Comparison of ENCODE assay signal across 3 cellular contexts in the genomic region with DNA sequence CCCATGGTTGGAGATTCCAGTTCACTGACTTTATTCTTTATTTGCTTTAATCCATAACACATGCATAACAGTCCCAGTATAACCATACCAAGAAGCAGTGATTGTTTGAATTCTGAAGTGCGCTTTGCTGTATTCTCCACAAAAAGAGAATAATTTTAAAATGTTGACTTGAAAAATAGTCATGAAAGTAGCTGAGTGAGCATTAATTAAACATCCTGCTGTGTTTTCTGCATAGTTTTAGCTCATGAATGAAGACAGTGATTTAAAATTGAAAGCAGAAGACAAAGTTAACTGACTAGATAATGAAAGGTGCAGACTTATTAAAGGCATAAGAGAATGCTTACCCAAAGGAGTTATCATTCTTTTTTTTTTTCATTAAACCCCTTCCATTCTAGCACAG.
A peak's percentile ranks its signal among the peaks of the same experiment; 100 is the strongest.
TF ChIP-seq lines count a peak whose summit lies in the region.

No MANE protein-coding gene starts in this region.

TF ChIP-seq in HepG2, 621 proteins besides CTCF, POLR2A, EP300 and RAD21:
- TF ChIP-seq MAFF (IDR thresholded peaks at IDR 0.05; ENCODE audit: low read depth, low read length) (peak; percentile 25; the same call in 1 of the 2 replicates), RBFOX2 (IDR thresholded peaks at IDR 0.05; ENCODE audit: low read depth, low read length) (no peak), ZNF432 (CRISPR knock-in tag; IDR thresholded peaks at IDR 0.05; ENCODE audit: borderline replicate concordance) (no peak), ZNF460 (CRISPR knock-in tag; IDR thresholded peaks at IDR 0.05; ENCODE audit: borderline replicate concordance) (no peak), NCOR1 (IDR thresholded peaks at IDR 0.05; ENCODE audit: borderline replicate concordance, low read length) (no peak), SKI (IDR thresholded peaks at IDR 0.05; ENCODE audit: partially characterized antibody) (no peak), NR3C1 (CRISPR knock-in tag; IDR thresholded peaks at IDR 0.05) (no peak), ZNF317 (CRISPR knock-in tag; IDR thresholded peaks at IDR 0.05) (no peak), SMC3 (IDR thresholded peaks at IDR 0.05; ENCODE audit: low read length) (no peak), MAFK (conservative IDR thresholded peaks at IDR 0.05 in 1 of 2, IDR thresholded peaks at IDR 0.05 in 1 of 2; ENCODE audit: low read length in 2 of 2) (peak; percentile 23 to 62; a peak in 3 of 4 replicates), ZNF878 (CRISPR knock-in tag; IDR thresholded peaks at IDR 0.05) (no peak), ZSCAN25 (CRISPR knock-in tag; IDR thresholded peaks at IDR 0.05) (no peak)
- TF ChIP-seq, protein P1, sequence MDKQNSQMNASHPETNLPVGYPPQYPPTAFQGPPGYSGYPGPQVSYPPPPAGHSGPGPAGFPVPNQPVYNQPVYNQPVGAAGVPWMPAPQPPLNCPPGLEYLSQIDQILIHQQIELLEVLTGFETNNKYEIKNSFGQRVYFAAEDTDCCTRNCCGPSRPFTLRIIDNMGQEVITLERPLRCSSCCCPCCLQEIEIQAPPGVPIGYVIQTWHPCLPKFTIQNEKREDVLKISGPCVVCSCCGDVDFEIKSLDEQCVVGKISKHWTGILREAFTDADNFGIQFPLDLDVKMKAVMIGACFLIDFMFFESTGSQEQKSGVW (CRISPR knock-in tag; IDR thresholded peaks at IDR 0.05; ENCODE audit: borderline replicate concordance) = no peak
- TF ChIP-seq, protein P2, sequence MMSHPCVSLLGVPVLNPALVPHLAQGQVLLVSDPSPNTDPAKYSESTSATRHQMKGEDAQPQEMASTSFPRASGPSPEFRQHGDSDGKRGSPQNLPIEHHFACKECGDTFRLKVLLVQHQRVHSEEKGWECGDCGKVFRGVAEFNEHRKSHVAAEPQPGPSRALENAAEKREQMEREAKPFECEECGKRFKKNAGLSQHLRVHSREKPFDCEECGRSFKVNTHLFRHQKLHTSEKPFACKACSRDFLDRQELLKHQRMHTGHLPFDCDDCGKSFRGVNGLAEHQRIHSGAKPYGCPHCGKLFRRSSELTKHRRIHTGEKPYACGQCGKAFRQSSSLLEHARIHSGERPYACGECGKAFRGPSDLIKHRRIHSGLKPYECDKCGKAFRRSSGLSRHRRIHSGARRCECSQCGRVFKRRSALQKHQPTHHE (CRISPR knock-in tag; IDR thresholded peaks at IDR 0.05; ENCODE audit: borderline replicate concordance) = no peak
- TF ChIP-seq, protein P3, sequence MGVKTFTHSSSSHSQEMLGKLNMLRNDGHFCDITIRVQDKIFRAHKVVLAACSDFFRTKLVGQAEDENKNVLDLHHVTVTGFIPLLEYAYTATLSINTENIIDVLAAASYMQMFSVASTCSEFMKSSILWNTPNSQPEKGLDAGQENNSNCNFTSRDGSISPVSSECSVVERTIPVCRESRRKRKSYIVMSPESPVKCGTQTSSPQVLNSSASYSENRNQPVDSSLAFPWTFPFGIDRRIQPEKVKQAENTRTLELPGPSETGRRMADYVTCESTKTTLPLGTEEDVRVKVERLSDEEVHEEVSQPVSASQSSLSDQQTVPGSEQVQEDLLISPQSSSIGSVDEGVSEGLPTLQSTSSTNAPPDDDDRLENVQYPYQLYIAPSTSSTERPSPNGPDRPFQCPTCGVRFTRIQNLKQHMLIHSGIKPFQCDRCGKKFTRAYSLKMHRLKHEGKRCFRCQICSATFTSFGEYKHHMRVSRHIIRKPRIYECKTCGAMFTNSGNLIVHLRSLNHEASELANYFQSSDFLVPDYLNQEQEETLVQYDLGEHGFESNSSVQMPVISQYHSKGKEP (CRISPR knock-in tag; IDR thresholded peaks at IDR 0.05) = no peak
TF ChIP-seq in HepG2: peak in this region for 2.

TF ChIP-seq in A549, 52 proteins besides CTCF, POLR2A, EP300 and RAD21:
- TF ChIP-seq, protein P4, sequence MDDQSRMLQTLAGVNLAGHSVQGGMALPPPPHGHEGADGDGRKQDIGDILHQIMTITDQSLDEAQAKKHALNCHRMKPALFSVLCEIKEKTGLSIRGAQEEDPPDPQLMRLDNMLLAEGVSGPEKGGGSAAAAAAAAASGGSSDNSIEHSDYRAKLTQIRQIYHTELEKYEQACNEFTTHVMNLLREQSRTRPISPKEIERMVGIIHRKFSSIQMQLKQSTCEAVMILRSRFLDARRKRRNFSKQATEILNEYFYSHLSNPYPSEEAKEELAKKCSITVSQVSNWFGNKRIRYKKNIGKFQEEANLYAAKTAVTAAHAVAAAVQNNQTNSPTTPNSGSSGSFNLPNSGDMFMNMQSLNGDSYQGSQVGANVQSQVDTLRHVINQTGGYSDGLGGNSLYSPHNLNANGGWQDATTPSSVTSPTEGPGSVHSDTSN (IDR thresholded peaks at IDR 0.05) = no peak
- TF ChIP-seq, protein P5, sequence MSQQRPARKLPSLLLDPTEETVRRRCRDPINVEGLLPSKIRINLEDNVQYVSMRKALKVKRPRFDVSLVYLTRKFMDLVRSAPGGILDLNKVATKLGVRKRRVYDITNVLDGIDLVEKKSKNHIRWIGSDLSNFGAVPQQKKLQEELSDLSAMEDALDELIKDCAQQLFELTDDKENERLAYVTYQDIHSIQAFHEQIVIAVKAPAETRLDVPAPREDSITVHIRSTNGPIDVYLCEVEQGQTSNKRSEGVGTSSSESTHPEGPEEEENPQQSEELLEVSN (IDR thresholded peaks at IDR 0.05; ENCODE audit: borderline replicate concordance, low read depth) = no peak
- TF ChIP-seq SREBF2 (IDR thresholded peaks at IDR 0.05) (no peak), FOSL2 (IDR thresholded peaks at IDR 0.05) (no peak), FOSL2 (CRISPR knock-in tag; IDR thresholded peaks at IDR 0.05) (no peak), ZFP36 (IDR thresholded peaks at IDR 0.05; ENCODE audit: borderline replicate concordance, partially characterized antibody) (no peak), MAFK (IDR thresholded peaks at IDR 0.05; ENCODE audit: partially characterized antibody) (peak; percentile 67)
- TF ChIP-seq, protein P6, sequence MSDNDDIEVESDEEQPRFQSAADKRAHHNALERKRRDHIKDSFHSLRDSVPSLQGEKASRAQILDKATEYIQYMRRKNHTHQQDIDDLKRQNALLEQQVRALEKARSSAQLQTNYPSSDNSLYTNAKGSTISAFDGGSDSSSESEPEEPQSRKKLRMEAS (IDR thresholded peaks at IDR 0.05) = no peak

TF ChIP-seq in K562, 482 proteins besides CTCF, POLR2A, EP300 and RAD21 (continues in another document):
- no peak for TF ChIP-seq ZNF449 (CRISPR knock-in tag; IDR thresholded peaks at IDR 0.05)
- TF ChIP-seq DDX20 (tag; IDR thresholded peaks at IDR 0.05; ENCODE audit: low read depth) = no peak
- TF ChIP-seq C11orf30 (IDR thresholded peaks at IDR 0.05; ENCODE audit: low read depth) = peak; percentile 48; the same call in 1 of the 2 replicates
- peak; percentile 57 for TF ChIP-seq ZNF316 (IDR thresholded peaks at IDR 0.05)
- TF ChIP-seq CHD4 (IDR thresholded peaks at IDR 0.05; ENCODE audit: insufficient read depth, insufficient replicate concordance, low read depth, low read length, poor library complexity, severe bottlenecking) = no peak
- TF ChIP-seq, protein P7, sequence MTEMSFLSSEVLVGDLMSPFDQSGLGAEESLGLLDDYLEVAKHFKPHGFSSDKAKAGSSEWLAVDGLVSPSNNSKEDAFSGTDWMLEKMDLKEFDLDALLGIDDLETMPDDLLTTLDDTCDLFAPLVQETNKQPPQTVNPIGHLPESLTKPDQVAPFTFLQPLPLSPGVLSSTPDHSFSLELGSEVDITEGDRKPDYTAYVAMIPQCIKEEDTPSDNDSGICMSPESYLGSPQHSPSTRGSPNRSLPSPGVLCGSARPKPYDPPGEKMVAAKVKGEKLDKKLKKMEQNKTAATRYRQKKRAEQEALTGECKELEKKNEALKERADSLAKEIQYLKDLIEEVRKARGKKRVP (CRISPR knock-in tag; IDR thresholded peaks at IDR 0.05) = no peak
- no peak for TF ChIP-seq ZNF444 (CRISPR knock-in tag; IDR thresholded peaks at IDR 0.05)
- no peak for TF ChIP-seq HLTF (IDR thresholded peaks at IDR 0.05)
- TF ChIP-seq, protein P8, sequence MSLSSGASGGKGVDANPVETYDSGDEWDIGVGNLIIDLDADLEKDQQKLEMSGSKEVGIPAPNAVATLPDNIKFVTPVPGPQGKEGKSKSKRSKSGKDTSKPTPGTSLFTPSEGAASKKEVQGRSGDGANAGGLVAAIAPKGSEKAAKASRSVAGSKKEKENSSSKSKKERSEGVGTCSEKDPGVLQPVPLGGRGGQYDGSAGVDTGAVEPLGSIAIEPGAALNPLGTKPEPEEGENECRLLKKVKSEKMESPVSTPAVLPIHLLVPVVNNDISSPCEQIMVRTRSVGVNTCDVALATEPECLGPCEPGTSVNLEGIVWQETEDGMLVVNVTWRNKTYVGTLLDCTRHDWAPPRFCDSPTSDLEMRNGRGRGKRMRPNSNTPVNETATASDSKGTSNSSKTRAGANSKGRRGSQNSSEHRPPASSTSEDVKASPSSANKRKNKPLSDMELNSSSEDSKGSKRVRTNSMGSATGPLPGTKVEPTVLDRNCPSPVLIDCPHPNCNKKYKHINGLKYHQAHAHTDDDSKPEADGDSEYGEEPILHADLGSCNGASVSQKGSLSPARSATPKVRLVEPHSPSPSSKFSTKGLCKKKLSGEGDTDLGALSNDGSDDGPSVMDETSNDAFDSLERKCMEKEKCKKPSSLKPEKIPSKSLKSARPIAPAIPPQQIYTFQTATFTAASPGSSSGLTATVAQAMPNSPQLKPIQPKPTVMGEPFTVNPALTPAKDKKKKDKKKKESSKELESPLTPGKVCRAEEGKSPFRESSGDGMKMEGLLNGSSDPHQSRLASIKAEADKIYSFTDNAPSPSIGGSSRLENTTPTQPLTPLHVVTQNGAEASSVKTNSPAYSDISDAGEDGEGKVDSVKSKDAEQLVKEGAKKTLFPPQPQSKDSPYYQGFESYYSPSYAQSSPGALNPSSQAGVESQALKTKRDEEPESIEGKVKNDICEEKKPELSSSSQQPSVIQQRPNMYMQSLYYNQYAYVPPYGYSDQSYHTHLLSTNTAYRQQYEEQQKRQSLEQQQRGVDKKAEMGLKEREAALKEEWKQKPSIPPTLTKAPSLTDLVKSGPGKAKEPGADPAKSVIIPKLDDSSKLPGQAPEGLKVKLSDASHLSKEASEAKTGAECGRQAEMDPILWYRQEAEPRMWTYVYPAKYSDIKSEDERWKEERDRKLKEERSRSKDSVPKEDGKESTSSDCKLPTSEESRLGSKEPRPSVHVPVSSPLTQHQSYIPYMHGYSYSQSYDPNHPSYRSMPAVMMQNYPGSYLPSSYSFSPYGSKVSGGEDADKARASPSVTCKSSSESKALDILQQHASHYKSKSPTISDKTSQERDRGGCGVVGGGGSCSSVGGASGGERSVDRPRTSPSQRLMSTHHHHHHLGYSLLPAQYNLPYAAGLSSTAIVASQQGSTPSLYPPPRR (CRISPR knock-in tag; IDR thresholded peaks at IDR 0.05; ENCODE audit: borderline replicate concordance) = no peak
- no peak for TF ChIP-seq TRIM28 (IDR thresholded peaks at IDR 0.05)
- TF ChIP-seq TAF1 (IDR thresholded peaks at IDR 0.05; ENCODE audit: control insufficient read depth, extremely low read depth, insufficient read depth, low read length, severe bottlenecking) = no peak
- no peak for TF ChIP-seq BRCA1 (IDR thresholded peaks at IDR 0.05)
- no peak for TF ChIP-seq BRCA1 (CRISPR knock-in tag; IDR thresholded peaks at IDR 0.05)
- no peak for TF ChIP-seq RFX7 (CRISPR knock-in tag; IDR thresholded peaks at IDR 0.05)
- no peak for TF ChIP-seq XRCC5 (IDR thresholded peaks at IDR 0.05; ENCODE audit: low read depth, low read length)
- TF ChIP-seq, protein P9, sequence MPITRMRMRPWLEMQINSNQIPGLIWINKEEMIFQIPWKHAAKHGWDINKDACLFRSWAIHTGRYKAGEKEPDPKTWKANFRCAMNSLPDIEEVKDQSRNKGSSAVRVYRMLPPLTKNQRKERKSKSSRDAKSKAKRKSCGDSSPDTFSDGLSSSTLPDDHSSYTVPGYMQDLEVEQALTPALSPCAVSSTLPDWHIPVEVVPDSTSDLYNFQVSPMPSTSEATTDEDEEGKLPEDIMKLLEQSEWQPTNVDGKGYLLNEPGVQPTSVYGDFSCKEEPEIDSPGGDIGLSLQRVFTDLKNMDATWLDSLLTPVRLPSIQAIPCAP (CRISPR knock-in tag; IDR thresholded peaks at IDR 0.05; ENCODE audit: borderline replicate concordance) = no peak
- TF ChIP-seq, protein P10, sequence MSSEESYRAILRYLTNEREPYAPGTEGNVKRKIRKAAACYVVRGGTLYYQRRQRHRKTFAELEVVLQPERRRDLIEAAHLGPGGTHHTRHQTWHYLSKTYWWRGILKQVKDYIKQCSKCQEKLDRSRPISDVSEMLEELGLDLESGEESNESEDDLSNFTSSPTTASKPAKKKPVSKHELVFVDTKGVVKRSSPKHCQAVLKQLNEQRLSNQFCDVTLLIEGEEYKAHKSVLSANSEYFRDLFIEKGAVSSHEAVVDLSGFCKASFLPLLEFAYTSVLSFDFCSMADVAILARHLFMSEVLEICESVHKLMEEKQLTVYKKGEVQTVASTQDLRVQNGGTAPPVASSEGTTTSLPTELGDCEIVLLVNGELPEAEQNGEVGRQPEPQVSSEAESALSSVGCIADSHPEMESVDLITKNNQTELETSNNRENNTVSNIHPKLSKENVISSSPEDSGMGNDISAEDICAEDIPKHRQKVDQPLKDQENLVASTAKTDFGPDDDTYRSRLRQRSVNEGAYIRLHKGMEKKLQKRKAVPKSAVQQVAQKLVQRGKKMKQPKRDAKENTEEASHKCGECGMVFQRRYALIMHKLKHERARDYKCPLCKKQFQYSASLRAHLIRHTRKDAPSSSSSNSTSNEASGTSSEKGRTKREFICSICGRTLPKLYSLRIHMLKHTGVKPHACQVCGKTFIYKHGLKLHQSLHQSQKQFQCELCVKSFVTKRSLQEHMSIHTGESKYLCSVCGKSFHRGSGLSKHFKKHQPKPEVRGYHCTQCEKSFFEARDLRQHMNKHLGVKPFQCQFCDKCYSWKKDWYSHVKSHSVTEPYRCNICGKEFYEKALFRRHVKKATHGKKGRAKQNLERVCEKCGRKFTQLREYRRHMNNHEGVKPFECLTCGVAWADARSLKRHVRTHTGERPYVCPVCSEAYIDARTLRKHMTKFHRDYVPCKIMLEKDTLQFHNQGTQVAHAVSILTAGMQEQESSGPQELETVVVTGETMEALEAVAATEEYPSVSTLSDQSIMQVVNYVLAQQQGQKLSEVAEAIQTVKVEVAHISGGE (CRISPR knock-in tag; IDR thresholded peaks at IDR 0.05) = no peak
- no peak for TF ChIP-seq EWSR1 (IDR thresholded peaks at IDR 0.05; ENCODE audit: borderline replicate concordance, low read depth, partially characterized antibody)
- TF ChIP-seq PYGO2 (tag; IDR thresholded peaks at IDR 0.05) = no peak
- TF ChIP-seq MAFF (IDR thresholded peaks at IDR 0.05; ENCODE audit: low read length) = peak; percentile 12; the same call in 1 of the 2 replicates
- TF ChIP-seq, protein P11, sequence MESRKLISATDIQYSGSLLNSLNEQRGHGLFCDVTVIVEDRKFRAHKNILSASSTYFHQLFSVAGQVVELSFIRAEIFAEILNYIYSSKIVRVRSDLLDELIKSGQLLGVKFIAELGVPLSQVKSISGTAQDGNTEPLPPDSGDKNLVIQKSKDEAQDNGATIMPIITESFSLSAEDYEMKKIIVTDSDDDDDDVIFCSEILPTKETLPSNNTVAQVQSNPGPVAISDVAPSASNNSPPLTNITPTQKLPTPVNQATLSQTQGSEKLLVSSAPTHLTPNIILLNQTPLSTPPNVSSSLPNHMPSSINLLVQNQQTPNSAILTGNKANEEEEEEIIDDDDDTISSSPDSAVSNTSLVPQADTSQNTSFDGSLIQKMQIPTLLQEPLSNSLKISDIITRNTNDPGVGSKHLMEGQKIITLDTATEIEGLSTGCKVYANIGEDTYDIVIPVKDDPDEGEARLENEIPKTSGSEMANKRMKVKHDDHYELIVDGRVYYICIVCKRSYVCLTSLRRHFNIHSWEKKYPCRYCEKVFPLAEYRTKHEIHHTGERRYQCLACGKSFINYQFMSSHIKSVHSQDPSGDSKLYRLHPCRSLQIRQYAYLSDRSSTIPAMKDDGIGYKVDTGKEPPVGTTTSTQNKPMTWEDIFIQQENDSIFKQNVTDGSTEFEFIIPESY (CRISPR knock-in tag; IDR thresholded peaks at IDR 0.05) = no peak
